1 cellular context compared by ENCODE assay signal in the genomic region with DNA sequence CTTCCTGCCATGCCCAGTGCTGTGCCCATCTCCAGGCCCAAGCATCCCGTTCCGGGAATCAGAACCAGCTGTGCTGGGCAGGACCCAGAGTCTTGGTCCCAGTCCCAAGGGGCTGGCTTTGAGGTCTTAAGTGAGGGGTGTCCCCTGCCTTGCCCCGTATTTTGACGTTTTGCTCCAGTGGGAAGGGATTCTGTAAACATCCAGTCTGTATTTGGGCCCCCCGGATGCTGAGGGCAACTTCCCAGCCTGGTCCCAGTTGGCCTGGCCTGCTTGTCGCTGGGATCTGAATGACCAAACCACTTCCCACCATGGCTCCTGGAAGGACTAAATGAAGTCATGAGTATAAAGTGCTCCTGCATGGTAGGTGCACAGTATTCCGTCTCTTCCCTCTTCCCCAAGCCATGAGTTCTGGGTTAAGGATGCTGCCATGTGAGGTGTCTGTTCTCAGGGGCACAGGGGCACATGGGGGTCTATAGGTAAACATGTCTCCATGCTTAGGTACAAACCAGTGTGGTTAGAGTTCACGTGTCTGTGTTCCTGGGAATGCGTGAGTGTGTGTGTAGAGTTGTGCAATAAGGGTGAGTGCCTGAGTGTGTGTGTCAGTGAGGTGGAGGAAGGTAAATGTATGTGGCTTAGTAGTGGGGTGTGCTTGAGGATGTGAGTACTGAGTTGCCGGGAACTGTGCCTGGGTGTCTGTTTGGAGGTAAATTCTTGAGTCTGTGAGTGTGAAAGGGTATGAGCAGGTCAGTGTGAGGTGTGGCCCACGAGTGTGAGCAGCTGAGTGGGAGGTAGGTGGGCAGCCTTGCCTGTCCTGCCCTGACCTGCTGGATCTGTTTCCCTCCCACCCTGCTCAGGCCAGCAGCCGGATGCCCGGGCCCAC.
TF ChIP-seq lines count a peak whose summit lies in the region.

No MANE protein-coding gene starts in this region.

TF ChIP-seq in SK-N-SH treated with all-trans-retinoic acid at 6 μM for 48 hours, 23 proteins besides CTCF, POLR2A, EP300 and RAD21:
- TF ChIP-seq, protein P1, sequence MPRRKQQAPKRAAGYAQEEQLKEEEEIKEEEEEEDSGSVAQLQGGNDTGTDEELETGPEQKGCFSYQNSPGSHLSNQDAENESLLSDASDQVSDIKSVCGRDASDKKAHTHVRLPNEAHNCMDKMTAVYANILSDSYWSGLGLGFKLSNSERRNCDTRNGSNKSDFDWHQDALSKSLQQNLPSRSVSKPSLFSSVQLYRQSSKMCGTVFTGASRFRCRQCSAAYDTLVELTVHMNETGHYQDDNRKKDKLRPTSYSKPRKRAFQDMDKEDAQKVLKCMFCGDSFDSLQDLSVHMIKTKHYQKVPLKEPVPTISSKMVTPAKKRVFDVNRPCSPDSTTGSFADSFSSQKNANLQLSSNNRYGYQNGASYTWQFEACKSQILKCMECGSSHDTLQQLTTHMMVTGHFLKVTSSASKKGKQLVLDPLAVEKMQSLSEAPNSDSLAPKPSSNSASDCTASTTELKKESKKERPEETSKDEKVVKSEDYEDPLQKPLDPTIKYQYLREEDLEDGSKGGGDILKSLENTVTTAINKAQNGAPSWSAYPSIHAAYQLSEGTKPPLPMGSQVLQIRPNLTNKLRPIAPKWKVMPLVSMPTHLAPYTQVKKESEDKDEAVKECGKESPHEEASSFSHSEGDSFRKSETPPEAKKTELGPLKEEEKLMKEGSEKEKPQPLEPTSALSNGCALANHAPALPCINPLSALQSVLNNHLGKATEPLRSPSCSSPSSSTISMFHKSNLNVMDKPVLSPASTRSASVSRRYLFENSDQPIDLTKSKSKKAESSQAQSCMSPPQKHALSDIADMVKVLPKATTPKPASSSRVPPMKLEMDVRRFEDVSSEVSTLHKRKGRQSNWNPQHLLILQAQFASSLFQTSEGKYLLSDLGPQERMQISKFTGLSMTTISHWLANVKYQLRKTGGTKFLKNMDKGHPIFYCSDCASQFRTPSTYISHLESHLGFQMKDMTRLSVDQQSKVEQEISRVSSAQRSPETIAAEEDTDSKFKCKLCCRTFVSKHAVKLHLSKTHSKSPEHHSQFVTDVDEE (CRISPR knock-in tag; IDR thresholded peaks at IDR 0.05), result no peak
- no peak for TF ChIP-seq TOX (CRISPR knock-in tag; IDR thresholded peaks at IDR 0.05; ENCODE audit: borderline replicate concordance)
- TF ChIP-seq RARB (CRISPR knock-in tag; IDR thresholded peaks at IDR 0.05), result no peak
- no peak for TF ChIP-seq ZNF70 (CRISPR knock-in tag; IDR thresholded peaks at IDR 0.05)
- TF ChIP-seq ISL1 (CRISPR knock-in tag; IDR thresholded peaks at IDR 0.05), result no peak
- no peak for TF ChIP-seq SNAI2 (CRISPR knock-in tag; IDR thresholded peaks at IDR 0.05)
- TF ChIP-seq, protein P2, sequence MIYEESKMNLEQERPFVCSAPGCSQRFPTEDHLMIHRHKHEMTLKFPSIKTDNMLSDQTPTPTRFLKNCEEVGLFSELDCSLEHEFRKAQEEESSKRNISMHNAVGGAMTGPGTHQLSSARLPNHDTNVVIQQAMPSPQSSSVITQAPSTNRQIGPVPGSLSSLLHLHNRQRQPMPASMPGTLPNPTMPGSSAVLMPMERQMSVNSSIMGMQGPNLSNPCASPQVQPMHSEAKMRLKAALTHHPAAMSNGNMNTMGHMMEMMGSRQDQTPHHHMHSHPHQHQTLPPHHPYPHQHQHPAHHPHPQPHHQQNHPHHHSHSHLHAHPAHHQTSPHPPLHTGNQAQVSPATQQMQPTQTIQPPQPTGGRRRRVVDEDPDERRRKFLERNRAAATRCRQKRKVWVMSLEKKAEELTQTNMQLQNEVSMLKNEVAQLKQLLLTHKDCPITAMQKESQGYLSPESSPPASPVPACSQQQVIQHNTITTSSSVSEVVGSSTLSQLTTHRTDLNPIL (CRISPR knock-in tag; IDR thresholded peaks at IDR 0.05; ENCODE audit: low read depth), result no peak
- TF ChIP-seq, protein P3, sequence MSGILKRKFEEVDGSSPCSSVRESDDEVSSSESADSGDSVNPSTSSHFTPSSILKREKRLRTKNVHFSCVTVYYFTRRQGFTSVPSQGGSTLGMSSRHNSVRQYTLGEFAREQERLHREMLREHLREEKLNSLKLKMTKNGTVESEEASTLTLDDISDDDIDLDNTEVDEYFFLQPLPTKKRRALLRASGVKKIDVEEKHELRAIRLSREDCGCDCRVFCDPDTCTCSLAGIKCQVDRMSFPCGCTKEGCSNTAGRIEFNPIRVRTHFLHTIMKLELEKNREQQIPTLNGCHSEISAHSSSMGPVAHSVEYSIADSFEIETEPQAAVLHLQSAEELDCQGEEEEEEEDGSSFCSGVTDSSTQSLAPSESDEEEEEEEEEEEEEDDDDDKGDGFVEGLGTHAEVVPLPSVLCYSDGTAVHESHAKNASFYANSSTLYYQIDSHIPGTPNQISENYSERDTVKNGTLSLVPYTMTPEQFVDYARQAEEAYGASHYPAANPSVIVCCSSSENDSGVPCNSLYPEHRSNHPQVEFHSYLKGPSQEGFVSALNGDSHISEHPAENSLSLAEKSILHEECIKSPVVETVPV (CRISPR knock-in tag; IDR thresholded peaks at IDR 0.05), result no peak
- no peak for TF ChIP-seq ZNF565 (CRISPR knock-in tag; conservative IDR thresholded peaks at IDR 0.05; ENCODE audit: low read depth)
- TF ChIP-seq ZC3H10 (CRISPR knock-in tag; IDR thresholded peaks at IDR 0.05), result no peak
